Comparison of ENCODE assay signal across 10 cellular contexts in the genomic region with DNA sequence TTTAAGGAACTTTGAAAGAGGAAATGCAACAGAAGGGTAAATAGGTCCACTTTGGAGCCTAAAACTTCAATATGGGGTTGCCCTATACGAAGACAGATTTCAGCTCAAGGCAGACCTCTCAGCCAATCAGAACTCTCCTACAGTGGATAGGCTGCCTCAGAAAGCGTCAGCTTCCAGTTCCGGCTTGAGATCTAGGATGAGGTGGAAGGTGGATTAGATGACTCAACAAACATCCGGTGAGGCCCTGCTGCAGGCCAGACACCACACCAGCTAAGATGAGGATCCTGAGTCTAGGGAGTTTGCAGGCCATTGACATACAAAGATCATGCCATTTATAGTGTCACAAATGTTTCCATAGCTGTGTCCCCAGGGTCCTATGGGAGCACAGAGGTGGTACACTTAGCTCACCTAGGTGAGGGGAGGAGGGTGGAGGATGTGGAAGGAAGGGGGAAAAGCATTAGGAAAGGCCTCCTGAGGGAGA. TPM values are rescaled to one million over a fixed set of nuclear protein-coding genes. Genes with fewer than 3 reads are reported as not detected.
DNase-seq lines count a peak whose midpoint lies in the region; ATAC-seq and TF ChIP-seq lines count a peak whose summit lies in the region.
"Had no signal": no experiment of that assay in that cellular context is flagged by ENCODE, and none has a peak within 500 bp of the region (broad histone marks: within the 10 kb centered on the region; RNA-seq: fewer than 3 reads in every experiment).

No MANE protein-coding gene starts in this region.

- peak; percentile 86 for ATAC-seq in GM21390 (IDR thresholded peaks at IDR 0.05; ENCODE audit: unreplicated experiment)
- peak; percentile 86 for ATAC-seq in HG03457 (IDR thresholded peaks at IDR 0.05; ENCODE audit: unreplicated experiment)

- DNase-seq in GM13976 (ENCODE audit: low spot score): peak; percentile 84
- DNase-seq in caudate nucleus (lab: John Stamatoyannopoulos, UW): peak in 1 of 61 donors; percentile 6
- DNase-seq in NCI-H526 (lab: John Stamatoyannopoulos, UW): no peak
- no peak for DNase-seq in NCI-H345 (lab: John Stamatoyannopoulos, UW)
- DNase-seq in cortex of kidney (lab: John Stamatoyannopoulos, UW): no peak
- no peak for DNase-seq in ureter (ENCODE audit: low spot score)

- H3K27ac ChIP-seq in caudate nucleus (ENCODE audit: low read depth, low read length): peak overlapping the region; percentile 18

- in situ Hi-C loops in GM13976 (cut with MboI; ENCODE audit: low sequenced_read_pairs, unreplicated experiment): no loop called here

- TF ChIP-seq CTCF in GM13976 (IDR thresholded peaks at IDR 0.05; ENCODE audit: borderline replicate concordance, control extremely low read depth, extremely low read depth, insufficient read depth, missing control alignments): no peak

RNA-seq across cellular contexts. Expression of gene MFSD6L, which starts 7.9 kb away (rescaled TPM):
- total RNA-seq in ureter: 4.1 TPM
- total RNA-seq: astrocyte had no signal

RNA-seq across cellular contexts. Expression of gene SPDYE4, which starts 48.8 kb away (rescaled TPM):
- not detected for total RNA-seq in ureter
- total RNA-seq: astrocyte; natural killer cell treated with Interleukin-12 subunit alpha and Interleukin-12 subunit beta and Interleukin-15 and Interleukin-18, amount 100 ng/mL, for 72 hours had no signal
